1 cellular context compared by ENCODE assay signal in the genomic region with DNA sequence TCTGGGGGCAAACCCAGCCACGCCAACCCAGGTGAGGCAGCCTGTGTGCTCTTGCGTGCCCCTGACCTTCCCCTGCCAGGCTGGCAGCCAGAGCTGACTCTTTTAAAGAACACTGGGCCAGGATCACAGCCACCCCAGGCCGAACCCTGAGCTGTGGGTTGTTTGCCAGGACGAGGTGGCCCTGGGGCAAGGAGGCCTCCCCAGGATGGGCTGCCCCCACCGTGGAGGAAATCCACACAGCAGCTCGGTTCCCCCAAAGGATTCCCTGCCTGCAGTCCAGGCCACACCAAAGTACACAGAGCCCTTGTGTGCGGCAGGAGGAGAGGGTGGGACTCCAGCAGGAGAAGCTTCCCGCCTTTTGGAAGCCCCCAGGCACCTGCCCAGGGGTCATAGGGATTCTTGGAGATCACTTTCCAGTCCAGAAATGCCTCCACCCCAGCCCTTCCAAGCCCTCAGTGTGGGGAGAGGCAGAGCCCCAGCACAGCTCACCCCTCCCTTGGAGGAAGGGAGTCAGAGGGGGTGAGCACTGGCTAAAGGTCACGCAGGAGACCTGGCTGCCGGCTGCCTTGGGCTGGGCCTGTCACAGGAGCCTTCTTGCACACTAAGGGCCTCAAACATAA.
TF ChIP-seq lines count a peak whose summit lies in the region.

No MANE protein-coding gene starts in this region.

TF ChIP-seq in HepG2, 621 proteins besides CTCF, POLR2A, EP300 and RAD21 (continued from another document and continues in another):
- TF ChIP-seq, protein P1, sequence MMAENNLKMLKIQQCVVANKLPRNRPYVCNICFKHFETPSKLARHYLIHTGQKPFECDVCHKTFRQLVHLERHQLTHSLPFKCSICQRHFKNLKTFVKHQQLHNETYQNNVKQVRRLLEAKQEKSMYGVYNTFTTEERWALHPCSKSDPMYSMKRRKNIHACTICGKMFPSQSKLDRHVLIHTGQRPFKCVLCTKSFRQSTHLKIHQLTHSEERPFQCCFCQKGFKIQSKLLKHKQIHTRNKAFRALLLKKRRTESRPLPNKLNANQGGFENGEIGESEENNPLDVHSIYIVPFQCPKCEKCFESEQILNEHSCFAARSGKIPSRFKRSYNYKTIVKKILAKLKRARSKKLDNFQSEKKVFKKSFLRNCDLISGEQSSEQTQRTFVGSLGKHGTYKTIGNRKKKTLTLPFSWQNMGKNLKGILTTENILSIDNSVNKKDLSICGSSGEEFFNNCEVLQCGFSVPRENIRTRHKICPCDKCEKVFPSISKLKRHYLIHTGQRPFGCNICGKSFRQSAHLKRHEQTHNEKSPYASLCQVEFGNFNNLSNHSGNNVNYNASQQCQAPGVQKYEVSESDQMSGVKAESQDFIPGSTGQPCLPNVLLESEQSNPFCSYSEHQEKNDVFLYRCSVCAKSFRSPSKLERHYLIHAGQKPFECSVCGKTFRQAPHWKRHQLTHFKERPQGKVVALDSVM (CRISPR knock-in tag; IDR thresholded peaks at IDR 0.05), result no peak
- TF ChIP-seq, protein P2, sequence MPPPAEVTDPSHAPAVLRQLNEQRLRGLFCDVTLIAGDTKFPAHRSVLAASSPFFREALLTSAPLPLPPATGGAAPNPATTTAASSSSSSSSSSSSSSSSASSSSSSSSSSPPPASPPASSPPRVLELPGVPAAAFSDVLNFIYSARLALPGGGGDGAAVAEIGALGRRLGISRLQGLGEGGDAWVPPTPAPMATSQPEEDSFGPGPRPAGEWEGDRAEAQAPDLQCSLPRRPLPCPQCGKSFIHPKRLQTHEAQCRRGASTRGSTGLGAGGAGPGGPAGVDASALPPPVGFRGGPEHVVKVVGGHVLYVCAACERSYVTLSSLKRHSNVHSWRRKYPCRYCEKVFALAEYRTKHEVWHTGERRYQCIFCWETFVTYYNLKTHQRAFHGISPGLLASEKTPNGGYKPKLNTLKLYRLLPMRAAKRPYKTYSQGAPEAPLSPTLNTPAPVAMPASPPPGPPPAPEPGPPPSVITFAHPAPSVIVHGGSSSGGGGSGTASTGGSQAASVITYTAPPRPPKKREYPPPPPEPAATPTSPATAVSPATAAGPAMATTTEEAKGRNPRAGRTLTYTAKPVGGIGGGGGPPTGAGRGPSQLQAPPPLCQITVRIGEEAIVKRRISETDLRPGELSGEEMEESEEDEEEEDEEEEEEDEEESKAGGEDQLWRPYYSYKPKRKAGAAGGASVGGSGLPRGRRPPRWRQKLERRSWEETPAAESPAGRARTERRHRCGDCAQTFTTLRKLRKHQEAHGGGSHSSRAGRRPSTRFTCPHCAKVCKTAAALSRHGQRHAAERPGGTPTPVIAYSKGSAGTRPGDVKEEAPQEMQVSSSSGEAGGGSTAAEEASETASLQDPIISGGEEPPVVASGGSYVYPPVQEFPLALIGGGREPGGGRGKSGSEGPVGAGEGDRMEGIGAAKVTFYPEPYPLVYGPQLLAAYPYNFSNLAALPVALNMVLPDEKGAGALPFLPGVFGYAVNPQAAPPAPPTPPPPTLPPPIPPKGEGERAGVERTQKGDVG (CRISPR knock-in tag; IDR thresholded peaks at IDR 0.05; ENCODE audit: borderline replicate concordance), result no peak
- TF ChIP-seq FOXA3 (CRISPR knock-in tag; IDR thresholded peaks at IDR 0.05), result peak; percentile 59
- TF ChIP-seq TOE1 (CRISPR knock-in tag; IDR thresholded peaks at IDR 0.05), result no peak
- TF ChIP-seq PCBP2 (optimal IDR thresholded peaks at IDR 0.05; ENCODE audit: low read depth, low read length, poor library complexity, severe bottlenecking), result no peak
- TF ChIP-seq, protein P3, sequence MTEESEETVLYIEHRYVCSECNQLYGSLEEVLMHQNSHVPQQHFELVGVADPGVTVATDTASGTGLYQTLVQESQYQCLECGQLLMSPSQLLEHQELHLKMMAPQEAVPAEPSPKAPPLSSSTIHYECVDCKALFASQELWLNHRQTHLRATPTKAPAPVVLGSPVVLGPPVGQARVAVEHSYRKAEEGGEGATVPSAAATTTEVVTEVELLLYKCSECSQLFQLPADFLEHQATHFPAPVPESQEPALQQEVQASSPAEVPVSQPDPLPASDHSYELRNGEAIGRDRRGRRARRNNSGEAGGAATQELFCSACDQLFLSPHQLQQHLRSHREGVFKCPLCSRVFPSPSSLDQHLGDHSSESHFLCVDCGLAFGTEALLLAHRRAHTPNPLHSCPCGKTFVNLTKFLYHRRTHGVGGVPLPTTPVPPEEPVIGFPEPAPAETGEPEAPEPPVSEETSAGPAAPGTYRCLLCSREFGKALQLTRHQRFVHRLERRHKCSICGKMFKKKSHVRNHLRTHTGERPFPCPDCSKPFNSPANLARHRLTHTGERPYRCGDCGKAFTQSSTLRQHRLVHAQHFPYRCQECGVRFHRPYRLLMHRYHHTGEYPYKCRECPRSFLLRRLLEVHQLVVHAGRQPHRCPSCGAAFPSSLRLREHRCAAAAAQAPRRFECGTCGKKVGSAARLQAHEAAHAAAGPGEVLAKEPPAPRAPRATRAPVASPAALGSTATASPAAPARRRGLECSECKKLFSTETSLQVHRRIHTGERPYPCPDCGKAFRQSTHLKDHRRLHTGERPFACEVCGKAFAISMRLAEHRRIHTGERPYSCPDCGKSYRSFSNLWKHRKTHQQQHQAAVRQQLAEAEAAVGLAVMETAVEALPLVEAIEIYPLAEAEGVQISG (CRISPR knock-in tag; IDR thresholded peaks at IDR 0.05), result 0 out of 2 replicates have a peak, but pooled peaks have one; percentile 17
- TF ChIP-seq ZNF572 (CRISPR knock-in tag; IDR thresholded peaks at IDR 0.05), result peak; percentile 62; the same call in 1 of the 2 replicates
- 0 out of 2 replicates have a peak, but pooled peaks have one; percentile 37 for TF ChIP-seq ZNF501 (CRISPR knock-in tag; IDR thresholded peaks at IDR 0.05)
- peak; percentile 28 for TF ChIP-seq TEAD3 (CRISPR knock-in tag; optimal IDR thresholded peaks at IDR 0.05; ENCODE audit: borderline replicate concordance)
- 0 out of 2 replicates have a peak, but pooled peaks have one; percentile 23 for TF ChIP-seq ZNF33B (CRISPR knock-in tag; IDR thresholded peaks at IDR 0.05)
- TF ChIP-seq PHF21A (CRISPR knock-in tag; IDR thresholded peaks at IDR 0.05), result peak; percentile 31; the same call in 1 of the 2 replicates
- TF ChIP-seq, protein P4, sequence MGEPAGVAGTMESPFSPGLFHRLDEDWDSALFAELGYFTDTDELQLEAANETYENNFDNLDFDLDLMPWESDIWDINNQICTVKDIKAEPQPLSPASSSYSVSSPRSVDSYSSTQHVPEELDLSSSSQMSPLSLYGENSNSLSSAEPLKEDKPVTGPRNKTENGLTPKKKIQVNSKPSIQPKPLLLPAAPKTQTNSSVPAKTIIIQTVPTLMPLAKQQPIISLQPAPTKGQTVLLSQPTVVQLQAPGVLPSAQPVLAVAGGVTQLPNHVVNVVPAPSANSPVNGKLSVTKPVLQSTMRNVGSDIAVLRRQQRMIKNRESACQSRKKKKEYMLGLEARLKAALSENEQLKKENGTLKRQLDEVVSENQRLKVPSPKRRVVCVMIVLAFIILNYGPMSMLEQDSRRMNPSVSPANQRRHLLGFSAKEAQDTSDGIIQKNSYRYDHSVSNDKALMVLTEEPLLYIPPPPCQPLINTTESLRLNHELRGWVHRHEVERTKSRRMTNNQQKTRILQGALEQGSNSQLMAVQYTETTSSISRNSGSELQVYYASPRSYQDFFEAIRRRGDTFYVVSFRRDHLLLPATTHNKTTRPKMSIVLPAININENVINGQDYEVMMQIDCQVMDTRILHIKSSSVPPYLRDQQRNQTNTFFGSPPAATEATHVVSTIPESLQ (CRISPR knock-in tag; conservative IDR thresholded peaks at IDR 0.05), result no peak
- no peak for TF ChIP-seq RAD51 (IDR thresholded peaks at IDR 0.05; ENCODE audit: borderline replicate concordance)
- no peak for TF ChIP-seq ATM (IDR thresholded peaks at IDR 0.05; ENCODE audit: borderline replicate concordance)
- TF ChIP-seq NFYC (CRISPR knock-in tag; IDR thresholded peaks at IDR 0.05), result no peak
- TF ChIP-seq HOXA3 (CRISPR knock-in tag; IDR thresholded peaks at IDR 0.05), result no peak
- TF ChIP-seq ZNF674 (CRISPR knock-in tag; IDR thresholded peaks at IDR 0.05; ENCODE audit: low read depth), result 0 out of 2 replicates have a peak, but pooled peaks have one; percentile 1
- TF ChIP-seq SALL1 (CRISPR knock-in tag; IDR thresholded peaks at IDR 0.05), result peak; percentile 52
- no peak for TF ChIP-seq RFX5 (IDR thresholded peaks at IDR 0.05; ENCODE audit: low read depth, low read length)
- TF ChIP-seq, protein P5, sequence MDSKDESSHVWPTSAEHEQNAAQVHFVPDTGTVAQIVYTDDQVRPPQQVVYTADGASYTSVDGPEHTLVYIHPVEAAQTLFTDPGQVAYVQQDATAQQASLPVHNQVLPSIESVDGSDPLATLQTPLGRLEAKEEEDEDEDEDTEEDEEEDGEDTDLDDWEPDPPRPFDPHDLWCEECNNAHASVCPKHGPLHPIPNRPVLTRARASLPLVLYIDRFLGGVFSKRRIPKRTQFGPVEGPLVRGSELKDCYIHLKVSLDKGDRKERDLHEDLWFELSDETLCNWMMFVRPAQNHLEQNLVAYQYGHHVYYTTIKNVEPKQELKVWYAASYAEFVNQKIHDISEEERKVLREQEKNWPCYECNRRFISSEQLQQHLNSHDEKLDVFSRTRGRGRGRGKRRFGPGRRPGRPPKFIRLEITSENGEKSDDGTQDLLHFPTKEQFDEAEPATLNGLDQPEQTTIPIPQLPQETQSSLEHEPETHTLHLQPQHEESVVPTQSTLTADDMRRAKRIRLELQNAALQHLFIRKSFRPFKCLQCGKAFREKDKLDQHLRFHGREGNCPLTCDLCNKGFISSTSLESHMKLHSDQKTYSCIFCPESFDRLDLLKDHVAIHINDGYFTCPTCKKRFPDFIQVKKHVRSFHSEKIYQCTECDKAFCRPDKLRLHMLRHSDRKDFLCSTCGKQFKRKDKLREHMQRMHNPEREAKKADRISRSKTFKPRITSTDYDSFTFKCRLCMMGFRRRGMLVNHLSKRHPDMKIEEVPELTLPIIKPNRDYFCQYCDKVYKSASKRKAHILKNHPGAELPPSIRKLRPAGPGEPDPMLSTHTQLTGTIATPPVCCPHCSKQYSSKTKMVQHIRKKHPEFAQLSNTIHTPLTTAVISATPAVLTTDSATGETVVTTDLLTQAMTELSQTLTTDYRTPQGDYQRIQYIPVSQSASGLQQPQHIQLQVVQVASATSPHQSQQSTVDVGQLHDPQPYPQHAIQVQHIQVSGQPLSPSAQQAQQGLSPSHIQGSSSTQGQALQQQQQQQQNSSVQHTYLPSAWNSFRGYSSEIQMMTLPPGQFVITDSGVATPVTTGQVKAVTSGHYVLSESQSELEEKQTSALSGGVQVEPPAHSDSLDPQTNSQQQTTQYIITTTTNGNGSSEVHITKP (CRISPR knock-in tag; IDR thresholded peaks at IDR 0.05; ENCODE audit: low read depth), result no peak
- TF ChIP-seq ZNF766 (CRISPR knock-in tag; IDR thresholded peaks at IDR 0.05; ENCODE audit: borderline replicate concordance), result no peak
- TF ChIP-seq, protein P6, sequence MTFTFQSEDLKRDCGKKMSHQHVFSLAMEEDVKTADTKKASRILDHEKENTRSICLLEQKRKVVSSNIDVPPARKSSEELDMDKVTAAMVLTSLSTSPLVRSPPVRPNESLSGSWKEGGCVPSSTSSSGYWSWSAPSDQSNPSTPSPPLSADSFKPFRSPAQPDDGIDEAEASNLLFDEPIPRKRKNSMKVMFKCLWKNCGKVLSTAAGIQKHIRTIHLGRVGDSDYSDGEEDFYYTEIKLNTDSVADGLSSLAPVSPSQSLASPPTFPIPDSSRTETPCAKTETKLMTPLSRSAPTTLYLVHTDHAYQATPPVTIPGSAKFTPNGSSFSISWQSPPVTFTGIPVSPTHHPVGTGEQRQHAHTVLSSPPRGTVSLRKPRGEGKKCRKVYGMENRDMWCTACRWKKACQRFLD (CRISPR knock-in tag; IDR thresholded peaks at IDR 0.05; ENCODE audit: borderline replicate concordance), result no peak
- TF ChIP-seq NR2F6 (IDR thresholded peaks at IDR 0.05), result peak; percentile 46
- peak; percentile 43; the same call in 1 of the 2 replicates for TF ChIP-seq NR2F6 (CRISPR knock-in tag; IDR thresholded peaks at IDR 0.05)
- 0 out of 2 replicates have a peak, but pooled peaks have one; percentile 28 for TF ChIP-seq NFKB2 (CRISPR knock-in tag; IDR thresholded peaks at IDR 0.05; ENCODE audit: borderline replicate concordance)
- no peak for TF ChIP-seq EHMT2 (IDR thresholded peaks at IDR 0.05; ENCODE audit: borderline replicate concordance, low read depth, low read length)
- TF ChIP-seq RARA (CRISPR knock-in tag; IDR thresholded peaks at IDR 0.05), result peak; percentile 39; the same call in 1 of the 2 replicates
- no peak for TF ChIP-seq MAFF (IDR thresholded peaks at IDR 0.05; ENCODE audit: low read depth, low read length)
- TF ChIP-seq HNF4A (CRISPR knock-in tag; IDR thresholded peaks at IDR 0.05), result peak; percentile 44; the same call in 1 of the 2 replicates
- peak; percentile 52; the same call in 1 of the 2 replicates for TF ChIP-seq PITX1 (CRISPR knock-in tag; IDR thresholded peaks at IDR 0.05)
- TF ChIP-seq, protein P7, sequence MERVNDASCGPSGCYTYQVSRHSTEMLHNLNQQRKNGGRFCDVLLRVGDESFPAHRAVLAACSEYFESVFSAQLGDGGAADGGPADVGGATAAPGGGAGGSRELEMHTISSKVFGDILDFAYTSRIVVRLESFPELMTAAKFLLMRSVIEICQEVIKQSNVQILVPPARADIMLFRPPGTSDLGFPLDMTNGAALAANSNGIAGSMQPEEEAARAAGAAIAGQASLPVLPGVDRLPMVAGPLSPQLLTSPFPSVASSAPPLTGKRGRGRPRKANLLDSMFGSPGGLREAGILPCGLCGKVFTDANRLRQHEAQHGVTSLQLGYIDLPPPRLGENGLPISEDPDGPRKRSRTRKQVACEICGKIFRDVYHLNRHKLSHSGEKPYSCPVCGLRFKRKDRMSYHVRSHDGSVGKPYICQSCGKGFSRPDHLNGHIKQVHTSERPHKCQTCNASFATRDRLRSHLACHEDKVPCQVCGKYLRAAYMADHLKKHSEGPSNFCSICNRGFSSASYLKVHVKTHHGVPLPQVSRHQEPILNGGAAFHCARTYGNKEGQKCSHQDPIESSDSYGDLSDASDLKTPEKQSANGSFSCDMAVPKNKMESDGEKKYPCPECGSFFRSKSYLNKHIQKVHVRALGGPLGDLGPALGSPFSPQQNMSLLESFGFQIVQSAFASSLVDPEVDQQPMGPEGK (CRISPR knock-in tag; IDR thresholded peaks at IDR 0.05), result peak; percentile 96
- TF ChIP-seq, protein P8, sequence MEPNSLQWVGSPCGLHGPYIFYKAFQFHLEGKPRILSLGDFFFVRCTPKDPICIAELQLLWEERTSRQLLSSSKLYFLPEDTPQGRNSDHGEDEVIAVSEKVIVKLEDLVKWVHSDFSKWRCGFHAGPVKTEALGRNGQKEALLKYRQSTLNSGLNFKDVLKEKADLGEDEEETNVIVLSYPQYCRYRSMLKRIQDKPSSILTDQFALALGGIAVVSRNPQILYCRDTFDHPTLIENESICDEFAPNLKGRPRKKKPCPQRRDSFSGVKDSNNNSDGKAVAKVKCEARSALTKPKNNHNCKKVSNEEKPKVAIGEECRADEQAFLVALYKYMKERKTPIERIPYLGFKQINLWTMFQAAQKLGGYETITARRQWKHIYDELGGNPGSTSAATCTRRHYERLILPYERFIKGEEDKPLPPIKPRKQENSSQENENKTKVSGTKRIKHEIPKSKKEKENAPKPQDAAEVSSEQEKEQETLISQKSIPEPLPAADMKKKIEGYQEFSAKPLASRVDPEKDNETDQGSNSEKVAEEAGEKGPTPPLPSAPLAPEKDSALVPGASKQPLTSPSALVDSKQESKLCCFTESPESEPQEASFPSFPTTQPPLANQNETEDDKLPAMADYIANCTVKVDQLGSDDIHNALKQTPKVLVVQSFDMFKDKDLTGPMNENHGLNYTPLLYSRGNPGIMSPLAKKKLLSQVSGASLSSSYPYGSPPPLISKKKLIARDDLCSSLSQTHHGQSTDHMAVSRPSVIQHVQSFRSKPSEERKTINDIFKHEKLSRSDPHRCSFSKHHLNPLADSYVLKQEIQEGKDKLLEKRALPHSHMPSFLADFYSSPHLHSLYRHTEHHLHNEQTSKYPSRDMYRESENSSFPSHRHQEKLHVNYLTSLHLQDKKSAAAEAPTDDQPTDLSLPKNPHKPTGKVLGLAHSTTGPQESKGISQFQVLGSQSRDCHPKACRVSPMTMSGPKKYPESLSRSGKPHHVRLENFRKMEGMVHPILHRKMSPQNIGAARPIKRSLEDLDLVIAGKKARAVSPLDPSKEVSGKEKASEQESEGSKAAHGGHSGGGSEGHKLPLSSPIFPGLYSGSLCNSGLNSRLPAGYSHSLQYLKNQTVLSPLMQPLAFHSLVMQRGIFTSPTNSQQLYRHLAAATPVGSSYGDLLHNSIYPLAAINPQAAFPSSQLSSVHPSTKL (CRISPR knock-in tag; IDR thresholded peaks at IDR 0.05), result peak; percentile 42; the same call in 1 of the 2 replicates
